In genomic region chr18:13163167-13163927, GRCh38 we compare ENCODE assay signal across 16 cellular contexts.
"Had no signal": no experiment of that assay in that cellular context is flagged by ENCODE, and none has a peak within 500 bp of the region (broad histone marks: within the 10 kb centered on the region; RNA-seq: fewer than 3 reads in every experiment).

No MANE protein-coding gene starts in this region.

- FAIRE-seq: kidney had no signal

- DNase-seq: activated CD4-positive, alpha-beta T cell treated with anti-CD3 and anti-CD28 coated beads, Interleukin-2, amount 10 ng/mL, durations not matched to agents 24 days and 14 days; activated CD4-positive, CD25-positive, alpha-beta regulatory T cell; activated CD8-positive, alpha-beta memory T cell treated with anti-CD3 and anti-CD28 coated beads, Interleukin-2, amount 50 U/mL, for 4 hours; activated CD8-positive, alpha-beta T cell treated with anti-CD3 and anti-CD28 coated beads, Interleukin-2, amount 10 ng/mL, durations not matched to agents 7 days and 5 days; activated gamma-delta T cell; activated T-cell treated with anti-CD3 and anti-CD28 coated beads, Interleukin-2, amount 50 U/mL, for 72 hours; amygdala; brain microvascular endothelial cell; dermis blood vessel endothelial cell; kidney; mesenchymal stem cell; naive thymus-derived CD8-positive, alpha-beta T cell; right cardiac atrium had no signal

- ATAC-seq: activated CD8-positive, alpha-beta T cell treated with anti-CD3 and anti-CD28 coated beads, Interleukin-2, amount 10 ng/mL, durations not matched to agents 7 days and 5 days; activated naive CD4-positive, alpha-beta T cell treated with anti-CD3 and anti-CD28 coated beads, Interleukin-2, amount 50 U/mL, for 72 hours; activated T-cell treated with anti-CD3 and anti-CD28 coated beads, Interleukin-2, amount 50 U/mL, for 72 hours; naive thymus-derived CD8-positive, alpha-beta T cell; right cardiac atrium had no signal

- H3K4me3 ChIP-seq: thoracic aorta had no signal

- H3K36me3 ChIP-seq: brain microvascular endothelial cell, thoracic aorta had no signal

- H3K27me3 ChIP-seq: brain microvascular endothelial cell had no signal

- H3K27ac ChIP-seq: brain microvascular endothelial cell, epithelial cell of prostate, thoracic aorta had no signal
